Comparison of ENCODE assay signal across 8 cellular contexts in the genomic region with DNA sequence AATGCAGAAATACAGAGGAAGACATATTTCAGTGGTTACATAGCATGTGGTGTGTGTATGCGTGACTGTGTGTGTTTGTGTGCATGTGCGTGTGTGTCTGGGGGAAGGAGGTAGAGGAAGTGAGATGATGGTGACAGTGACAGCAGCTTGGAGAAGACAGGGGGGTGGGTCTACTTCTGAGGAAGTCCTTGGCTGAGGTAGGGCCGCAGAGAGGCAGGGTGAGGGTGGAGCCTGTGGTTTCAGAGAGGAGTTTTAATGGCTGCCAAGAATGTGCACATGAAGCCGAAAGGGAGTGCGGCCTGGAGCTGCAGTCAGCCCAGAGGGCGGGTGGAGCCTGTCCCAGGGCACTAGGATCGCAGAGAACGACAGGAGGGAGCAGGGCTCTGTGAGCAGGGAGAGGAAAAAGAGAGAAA. TPM values are rescaled to one million over a fixed set of nuclear protein-coding genes. Genes with fewer than 3 reads are reported as not detected.
DNase-seq lines count a peak whose midpoint lies in the region; ATAC-seq and TF ChIP-seq lines count a peak whose summit lies in the region.

No MANE protein-coding gene starts in this region.

- TF ChIP-seq CTCF in GM13976 (IDR thresholded peaks at IDR 0.05; ENCODE audit: borderline replicate concordance, control extremely low read depth, extremely low read depth, insufficient read depth, missing control alignments) (no peak), HFFc6 (IDR thresholded peaks at IDR 0.05) (no peak)

- H3K36me3 Mint-ChIP-seq in HFFc6 (ENCODE audit: low read depth) (no peaks in the 10 kb centered on the region), naive B cell (no peaks in the 10 kb centered on the region)

- peak overlapping the region; percentile 86 for H3K27ac Mint-ChIP-seq in HFFc6
- peak overlapping the region; percentile 57 to 99 (median 94) for H3K27ac Mint-ChIP-seq in naive B cell
- H3K27ac Mint-ChIP-seq in stimulated activated naive CD8-positive, alpha-beta T cell treated with anti-CD3 and anti-CD28 coated beads, Interleukin-15, amount 100 ng/mL, for 72 hours: peak overlapping the region; percentile 97 to 100

- H3K4me3 Mint-ChIP-seq in HFFc6 (peak overlapping the region; percentile 66), naive B cell (peak overlapping the region; percentile 31 to 94 (median 80))
- H3K4me3 Mint-ChIP-seq in stimulated activated naive CD8-positive, alpha-beta T cell treated with anti-CD3 and anti-CD28 coated beads, Interleukin-15, amount 100 ng/mL, for 72 hours: peak overlapping the region; percentile 83 to 94

- H3K27me3 Mint-ChIP-seq in HFFc6 (ENCODE audit: insufficient read depth): no peaks in the 10 kb centered on the region; the same call in 1 of the 2 replicates
- no peaks in the 10 kb centered on the region for H3K27me3 Mint-ChIP-seq in naive B cell
- H3K27me3 Mint-ChIP-seq in stimulated activated naive CD8-positive, alpha-beta T cell treated with anti-CD3 and anti-CD28 coated beads, Interleukin-15, amount 100 ng/mL, for 72 hours: no peaks in the 10 kb centered on the region

- ATAC-seq in naive B cell (ENCODE audit: low read depth in 2 of 2): peak; percentile 99 to 100
- ATAC-seq in stimulated activated naive CD8-positive, alpha-beta T cell treated with anti-CD3 and anti-CD28 coated beads, Interleukin-15, amount 100 ng/mL, for 72 hours: peak; percentile 100

- H3K9me3 Mint-ChIP-seq in HFFc6: no peaks in the 10 kb centered on the region
- H3K9me3 Mint-ChIP-seq in naive B cell: peaks cover 0 to 2% (median 0%) of the 10 kb centered on the region in 7 donors
- H3K9me3 Mint-ChIP-seq in stimulated activated naive CD8-positive, alpha-beta T cell treated with anti-CD3 and anti-CD28 coated beads, Interleukin-15, amount 100 ng/mL, for 72 hours: no peaks in the 10 kb centered on the region

- in situ Hi-C loops in GM13976 (cut with MboI; ENCODE audit: low sequenced_read_pairs, unreplicated experiment): no loop called here

- DNase-seq in GM13976 (ENCODE audit: low spot score): peak; percentile 88
- peak; percentile 69 for DNase-seq in HFFc6
- DNase-seq in NAMALWA (ENCODE audit: low spot score): peak; percentile 83
- peak; percentile 72 to 75 for DNase-seq in activated CD4-positive, alpha-beta T cell treated with anti-CD3 and anti-CD28 coated beads for 4 hours
- DNase-seq in ecto neural progenitor cell (ENCODE audit: low spot score): peak; percentile 62
- DNase-seq in naive B cell: peak; percentile 90
- DNase-seq in stimulated activated naive CD8-positive, alpha-beta T cell treated with anti-CD3 and anti-CD28 coated beads, Interleukin-15, amount 100 ng/mL, for 72 hours: peak; percentile 73 to 87
- DNase-seq in NCI-H2081 (lab: John Stamatoyannopoulos, UW): no peak

- H3K4me1 Mint-ChIP-seq in HFFc6 (ENCODE audit: low read depth) (peaks cover 41% of the 10 kb centered on the region), naive B cell (peaks cover 6 to 22% (median 14%) of the 10 kb centered on the region in 3 donors)
- H3K4me1 Mint-ChIP-seq in stimulated activated naive CD8-positive, alpha-beta T cell treated with anti-CD3 and anti-CD28 coated beads, Interleukin-15, amount 100 ng/mL, for 72 hours: peaks cover 17% of the 10 kb centered on the region

RNA-seq across cellular contexts. Expression of a gene that starts 22.7 kb away (rescaled TPM):
- 10 to 100 TPM; 21.3 to 26.6 (median 24.7) TPM for total RNA-seq in HFFc6 (2021; fragmentation: NEBNext Ultra II Directional; extraction: Animal tissue kit (Norgen Biotek cat#: 25700))
- 1 to 10 TPM; 4.3 to 9.9 (median 6.9) TPM for polyA plus RNA-seq in naive B cell (ENCODE audit: low read depth in 6 of 6)

Comparison
In these comparisons a context has a peak if more than half of its experiments do, and no peak if none do; other contexts are left out.
1. DNase-seq: peak in GM13976 (single experiment), HFFc6 (single experiment), NAMALWA (single experiment), activated CD4-positive, alpha-beta T cell treated with anti-CD3 and anti-CD28 coated beads for 4 hours (2 of 2), ecto neural progenitor cell (single experiment), naive B cell (single experiment) and stimulated activated naive CD8-positive, alpha-beta T cell treated with anti-CD3 and anti-CD28 coated beads, Interleukin-15, amount 100 ng/mL, for 72 hours (2 of 2); none in NCI-H2081 (0 of 2).
2. Peak in every context shown above with its lines, with median percentiles within 50 percentile points of each other: H3K27ac Mint-ChIP-seq and H3K4me3 Mint-ChIP-seq.